In genomic region chr7:2673212-2673611, GRCh38 we compare ENCODE assay signal across 3 cellular contexts. TPM values are rescaled to one million over a fixed set of nuclear protein-coding genes. Genes with fewer than 3 reads are reported as not detected.
"Had no signal": no experiment of that assay in that cellular context is flagged by ENCODE, and none has a peak within 500 bp of the region (broad histone marks: within the 10 kb centered on the region; RNA-seq: fewer than 3 reads in every experiment).

No MANE protein-coding gene starts in this region.

RNA-seq across cellular contexts. Expression of gene AMZ1, which starts 14.8 kb away (rescaled TPM):
- total RNA-seq: activated CD8-positive, alpha-beta T cell treated with anti-CD3 and anti-CD28 coated beads, Interleukin-2, amount 10 ng/mL, durations not matched to agents 7 days and 5 days; ascending aorta; bronchial epithelial cell had no signal
